In the genomic region with DNA sequence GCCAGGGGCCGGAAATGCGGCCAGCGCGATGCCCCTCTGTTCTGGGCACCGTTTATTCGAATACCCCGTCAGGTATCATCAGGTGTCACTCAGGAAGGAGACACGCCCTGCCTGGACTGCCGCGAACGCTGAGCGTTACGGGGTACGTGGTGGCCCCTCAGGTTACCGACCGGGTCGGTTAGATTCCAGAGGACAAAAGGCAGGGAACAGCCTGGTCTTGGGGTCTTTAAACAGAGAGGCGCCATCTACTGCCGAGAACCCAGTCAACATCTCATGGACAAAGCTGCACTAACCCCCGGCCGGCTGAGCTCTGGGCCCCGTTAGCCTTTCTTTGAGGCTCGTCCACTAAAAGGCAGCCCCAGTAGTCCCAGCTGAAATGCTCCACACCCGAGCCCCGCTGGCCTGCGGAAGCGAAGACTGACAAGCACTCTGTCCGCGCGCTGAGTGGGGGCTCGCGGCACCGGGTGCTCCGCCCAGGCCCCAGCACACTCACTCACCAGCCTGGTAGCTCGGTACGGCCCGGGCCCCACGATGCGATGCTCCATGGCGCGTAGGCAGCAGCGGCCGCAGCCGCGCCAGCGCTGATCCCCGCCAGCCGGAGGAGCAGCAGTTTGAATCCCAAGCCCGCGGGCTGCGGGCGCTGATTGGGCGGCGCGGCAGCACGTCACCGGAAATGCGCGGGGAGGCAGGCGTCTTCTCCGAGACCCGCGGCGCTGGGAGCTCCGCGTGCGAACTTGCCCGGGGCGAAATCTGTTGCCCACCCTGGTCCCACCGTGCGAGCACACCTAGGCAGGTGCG, we compare ENCODE assay signal across 8 cellular contexts. TPM values are rescaled to one million over a fixed set of nuclear protein-coding genes. Genes with fewer than 3 reads are reported as not detected.
DNase-seq lines count a peak whose midpoint lies in the region; TF ChIP-seq lines count a peak whose summit lies in the region.

A gene with protein sequence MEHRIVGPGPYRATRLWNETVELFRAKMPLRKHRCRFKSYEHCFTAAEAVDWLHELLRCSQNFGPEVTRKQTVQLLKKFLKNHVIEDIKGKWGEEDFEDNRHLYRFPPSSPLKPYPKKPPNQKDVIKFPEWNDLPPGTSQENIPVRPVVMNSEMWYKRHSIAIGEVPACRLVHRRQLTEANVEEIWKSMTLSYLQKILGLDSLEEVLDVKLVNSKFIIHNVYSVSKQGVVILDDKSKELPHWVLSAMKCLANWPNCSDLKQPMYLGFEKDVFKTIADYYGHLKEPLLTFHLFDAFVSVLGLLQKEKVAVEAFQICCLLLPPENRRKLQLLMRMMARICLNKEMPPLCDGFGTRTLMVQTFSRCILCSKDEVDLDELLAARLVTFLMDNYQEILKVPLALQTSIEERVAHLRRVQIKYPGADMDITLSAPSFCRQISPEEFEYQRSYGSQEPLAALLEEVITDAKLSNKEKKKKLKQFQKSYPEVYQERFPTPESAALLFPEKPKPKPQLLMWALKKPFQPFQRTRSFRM (minus strand): TSS at position 618 of the 798 bp plus-strand sequence. CDS start 73 bp downstream, at position 545.

- H3K36me3 ChIP-seq in MG63: no peaks in the 10 kb centered on the region
- no peaks in the 10 kb centered on the region for H3K36me3 ChIP-seq in neuron (ENCODE audit: insufficient read depth, low read length)

- H3K4me3 ChIP-seq in MG63 (peak within 1 kb of the TSS; percentile 73), foreskin fibroblast (ENCODE audit: low read depth in 1 of 2, low read length in 2 of 2) (peak within 1 kb of the TSS; percentile 71 to 91), neuron (ENCODE audit: low read length) (peak within 1 kb of the TSS; percentile 89)

- H3K9me3 ChIP-seq in MG63 (no peaks in the 10 kb centered on the region), neuron (ENCODE audit: low read length) (no peaks in the 10 kb centered on the region)

- peaks cover 14% of the 10 kb centered on the region for H3K4me1 ChIP-seq in neuron (ENCODE audit: insufficient read depth, low read length)

- DNase-seq in GM04503 (ENCODE audit: low read depth) (peak; percentile 40), HCEC 1CT (peak; percentile 91), MG63 (peak; percentile 92), SIG-M5 (lab: John Stamatoyannopoulos, UW) (peak; percentile 64), activated gamma-delta T cell (lab: John Stamatoyannopoulos, UW) (peak; percentile 78), foreskin fibroblast (peak; percentile 91 to 97), stromal cell of bone marrow (ENCODE audit: low read depth) (peak; percentile 73)

- H3K27me3 ChIP-seq in MG63 (no peaks in the 10 kb centered on the region), neuron (ENCODE audit: insufficient read depth, low read length) (no peaks in the 10 kb centered on the region)

- H2AFZ ChIP-seq in neuron (ENCODE audit: low read depth, low read length): peak within 1 kb of the TSS; percentile 76

- no peak for TF ChIP-seq CTCF in foreskin fibroblast (IDR thresholded peaks at IDR 0.05; ENCODE audit: low read depth, low read length)

RNA-seq across cellular contexts. Expression of the gene that starts here (rescaled TPM):
- total RNA-seq in MG63 (2014; rRNA removed; shearing (Covaris generic); ENCODE audit: low replicate concordance): 19.9 and 26.3 TPM in 2 replicates

Comparison
In these comparisons a context has a peak if more than half of its experiments do, and no peak if none do; other contexts are left out.
1. Peak in every context shown above with its lines: DNase-seq and H3K4me3 ChIP-seq.
2. DNase-seq: peak in every context shown above with its lines; median percentile 94 in foreskin fibroblast; 92 in MG63; 91 in HCEC 1CT; 78 in activated gamma-delta T cell; 73 in stromal cell of bone marrow; 64 in SIG-M5; 40 in GM04503.